ENCODE assay signal across 18 cellular contexts in the genomic region with DNA sequence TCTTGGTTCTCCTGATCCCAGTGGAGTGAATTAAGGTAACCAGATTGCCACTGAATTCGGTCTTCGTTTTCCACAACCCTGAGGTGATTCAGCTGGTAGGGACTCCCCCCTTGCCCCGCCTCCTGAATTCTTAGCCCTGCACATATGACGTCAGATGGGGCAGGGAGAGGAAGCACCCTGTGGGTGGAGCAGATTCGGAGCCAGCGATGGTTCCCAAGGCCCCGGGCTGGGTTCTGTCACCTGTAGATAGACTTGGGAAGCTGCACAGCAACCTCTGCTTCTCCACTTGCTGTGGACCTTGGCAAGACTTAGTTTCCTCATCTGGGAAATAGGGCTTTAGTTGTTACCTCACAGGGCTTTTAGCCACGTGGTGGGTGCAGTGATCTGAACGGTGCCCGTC.
DNase-seq lines count a peak whose midpoint lies in the region; ATAC-seq and TF ChIP-seq lines count a peak whose summit lies in the region.
"Had no signal": no experiment of that assay in that cellular context is flagged by ENCODE, and none has a peak within 500 bp of the region (broad histone marks: within the 10 kb centered on the region; RNA-seq: fewer than 3 reads in every experiment).

No MANE protein-coding gene starts in this region.

- no peaks in the 10 kb centered on the region for H3K36me3 ChIP-seq in A673 (ENCODE audit: insufficient read depth, low read length, poor library complexity, severe bottlenecking)
- H3K36me3 ChIP-seq in RWPE2 (ENCODE audit: low read depth): no peaks in the 10 kb centered on the region
- H3K36me3 ChIP-seq in uterus: no peaks in the 10 kb centered on the region
- H3K36me3 ChIP-seq: BE2C, heart right ventricle, ovary had no signal

- DNase-seq in A673 (ENCODE audit: low spot score) (peak; percentile 47), EL (peak; percentile 33), RWPE2 (ENCODE audit: low spot score) (no peak), iris pigment epithelial cell (ENCODE audit: low read depth) (peak; percentile 25), head of caudate nucleus (no peak), uterus (no peak)
- no peak for DNase-seq in stimulated activated naive B cell treated with anti-CD40 and anti-IgM and Interleukin-4, amounts not matched to agents 10 μg/mL and 1 μg/mL and 100 μg/mL, for 72 hours
- DNase-seq: activated naive CD4-positive, alpha-beta T cell treated with anti-CD3 and anti-CD28 coated beads, Interleukin-2, amount 50 U/mL, for 16 hours; activated T-cell treated with anti-CD3 and anti-CD28 coated beads for 4 hours; BE2C; heart right ventricle; NCI-H2107; NCI-H774; ovary; stimulated activated CD4-positive, alpha-beta T cell treated with anti-CD3 and anti-CD28 coated beads, Interleukin-2, amount 100 ng/mL, for 48 hours had no signal

- peaks cover 0 to 2% of the 10 kb centered on the region in 2 donors for H3K36me3 Mint-ChIP-seq in stimulated activated naive B cell treated with anti-CD40 and anti-IgM and Interleukin-4, amounts not matched to agents 10 μg/mL and 1 μg/mL and 100 μg/mL, for 72 hours

- H3K9me3 ChIP-seq in A673 (ENCODE audit: low read depth, low read length, poor library complexity, severe bottlenecking): no peaks in the 10 kb centered on the region
- H3K9me3 ChIP-seq in RWPE2 (ENCODE audit: severe bottlenecking): no peaks in the 10 kb centered on the region
- H3K9me3 ChIP-seq in uterus: no peaks in the 10 kb centered on the region
- H3K9me3 ChIP-seq: BE2C, heart right ventricle, ovary had no signal

- no peak for TF ChIP-seq POLR2A in uterus (IDR thresholded peaks at IDR 0.05)

- H3K27me3 ChIP-seq in A673 (replicated peaks; ENCODE audit: insufficient read depth, low read depth, low read length, poor library complexity): no peaks in the 10 kb centered on the region
- H3K27me3 ChIP-seq in RWPE2 (ENCODE audit: insufficient read depth, poor library complexity, severe bottlenecking): no peaks in the 10 kb centered on the region
- no peaks in the 10 kb centered on the region for H3K27me3 ChIP-seq in uterus
- H3K27me3 ChIP-seq: BE2C, ovary had no signal

- H3K4me1 ChIP-seq in A673 (ENCODE audit: insufficient read depth, low read length, poor library complexity, severe bottlenecking) (no peaks in the 10 kb centered on the region), RWPE2 (ENCODE audit: insufficient read depth, poor library complexity, severe bottlenecking) (no peaks in the 10 kb centered on the region), uterus (no peaks in the 10 kb centered on the region)
- H3K4me1 ChIP-seq: BE2C had no signal

- no peak overlapping the region for H3K4me3 Mint-ChIP-seq in stimulated activated naive B cell treated with anti-CD40 and anti-IgM and Interleukin-4, amounts not matched to agents 10 μg/mL and 1 μg/mL and 100 μg/mL, for 72 hours
- H3K4me3 Mint-ChIP-seq: brain had no signal

- POLR2A ChIA-PET in A673 (lab: Charles Lee; ENCODE audit: low non-redundant PET): no interaction called here

- H3K27ac ChIP-seq in A673 (ENCODE audit: low read depth, low read length, poor library complexity, severe bottlenecking) (no peak overlapping the region), RWPE2 (ENCODE audit: poor library complexity, severe bottlenecking) (no peak overlapping the region), uterus (no peak overlapping the region)
- H3K27ac ChIP-seq: heart right ventricle, ovary had no signal

- H3K4me3 ChIP-seq in A673 (ENCODE audit: low read depth, low read length, poor library complexity, severe bottlenecking): no peak overlapping the region
- H3K4me3 ChIP-seq in RWPE2 (ENCODE audit: severe bottlenecking): no peak overlapping the region
- no peak overlapping the region for H3K4me3 ChIP-seq in uterus
- H3K4me3 ChIP-seq: heart right ventricle, ovary had no signal

- H3K4me1 Mint-ChIP-seq in stimulated activated naive B cell treated with anti-CD40 and anti-IgM and Interleukin-4, amounts not matched to agents 10 μg/mL and 1 μg/mL and 100 μg/mL, for 72 hours: peaks cover 12 to 24% of the 10 kb centered on the region in 2 donors

- H3K27ac Mint-ChIP-seq in stimulated activated naive B cell treated with anti-CD40 and anti-IgM and Interleukin-4, amounts not matched to agents 10 μg/mL and 1 μg/mL and 100 μg/mL, for 72 hours: no peak overlapping the region

- ATAC-seq in RWPE2 (ENCODE audit: low read depth) (peak; percentile 68; the same call in 2 of the 3 replicates), HG02571 (IDR thresholded peaks at IDR 0.05; ENCODE audit: unreplicated experiment) (no peak)
- no peak for ATAC-seq in stimulated activated naive B cell treated with anti-CD40 and anti-IgM and Interleukin-4, amounts not matched to agents 10 μg/mL and 1 μg/mL and 100 μg/mL, for 72 hours (replicated peaks)
- ATAC-seq: activated CD4-positive, CD25-positive, alpha-beta regulatory T cell treated with anti-CD3 and anti-CD28 coated beads, Interleukin-2, amount 50 U/mL, for 24 hours had no signal

- BruUV-seq in A673 (replicated peaks; lab: Mats Ljungman, UMichigan): no TSS peak

- H3K27me3 Mint-ChIP-seq in stimulated activated naive B cell treated with anti-CD40 and anti-IgM and Interleukin-4, amounts not matched to agents 10 μg/mL and 1 μg/mL and 100 μg/mL, for 72 hours: peaks cover 47 to 51% of the 10 kb centered on the region in 2 donors
- H3K27me3 Mint-ChIP-seq: brain had no signal

- CTCF ChIA-PET in A673 (lab: Charles Lee): interaction anchor here (0.5 kb wide), 1 partner anchor 308 kb away, joined by 3 read pairs; no protein-coding TSS in a partner anchor

- intact Hi-C loops in A673 (cut with micrococcal nuclease; ENCODE audit: unreplicated experiment) (no loop called here), head of caudate nucleus (cut with DNase I) (loop anchor here (5.0 kb wide), 1 partner anchor 291 kb away; no protein-coding TSS in a partner anchor), uterus (cut with DNase I; ENCODE audit: low total_unique reads) (loop anchor here (10.0 kb wide), 1 partner anchor 299 kb away; no protein-coding TSS in a partner anchor)

- no peaks in the 10 kb centered on the region for H3K9me3 Mint-ChIP-seq in stimulated activated naive B cell treated with anti-CD40 and anti-IgM and Interleukin-4, amounts not matched to agents 10 μg/mL and 1 μg/mL and 100 μg/mL, for 72 hours
- H3K9me3 Mint-ChIP-seq: brain had no signal

- TF ChIP-seq CTCF in A673 (conservative IDR thresholded peaks at IDR 0.05; ENCODE audit: low read depth, low read length): no peak
- no peak for TF ChIP-seq CTCF in RWPE2 (IDR thresholded peaks at IDR 0.05; ENCODE audit: poor library complexity, severe bottlenecking)
- no peak for TF ChIP-seq CTCF in uterus (IDR thresholded peaks at IDR 0.05)

Comparison
In these comparisons a context has a peak if more than half of its experiments do, and no peak if none do; other contexts are left out.
1. DNase-seq: peak in A673 (single experiment), EL (single experiment) and iris pigment epithelial cell (single experiment); none in RWPE2 (single experiment), head of caudate nucleus (0 of 42), uterus (0 of 2) and stimulated activated naive B cell treated with anti-CD40 and anti-IgM and Interleukin-4, amounts not matched to agents 10 μg/mL and 1 μg/mL and 100 μg/mL, for 72 hours (single experiment).